ENCODE assay signal across 24 cellular contexts in genomic region chr12:45337835-45338234, GRCh38.
"Had no signal": no experiment of that assay in that cellular context is flagged by ENCODE, and none has a peak within 500 bp of the region (broad histone marks: within the 10 kb centered on the region; RNA-seq: fewer than 3 reads in every experiment).

No MANE protein-coding gene starts in this region.

- H3K36me3 ChIP-seq: lower lobe of right lung, right lobe of liver, tibial artery had no signal

- H3K4me1 ChIP-seq: lower lobe of right lung, right lobe of liver, upper lobe of right lung had no signal

- H3K27ac ChIP-seq: body of pancreas, lower lobe of right lung, right lobe of liver, tibial artery, upper lobe of right lung had no signal

- ATAC-seq: activated CD4-positive, alpha-beta T cell treated with anti-CD3 and anti-CD28 coated beads for 36 hours; activated naive CD4-positive, alpha-beta T cell treated with anti-CD3 and anti-CD28 coated beads, Interleukin-2, amount 50 U/mL, for 72 hours; activated T-cell treated with anti-CD3 and anti-CD28 coated beads, Interleukin-2, amount 50 U/mL, for 72 hours; lower lobe of right lung; natural killer cell; right lobe of liver; stimulated activated memory B cell treated with anti-CD40 and anti-IgM and Interleukin-4, amounts not matched to agents 10 μg/mL and 1 μg/mL and 100 μg/mL, for 72 hours; stimulated activated naive CD8-positive, alpha-beta T cell treated with anti-CD3 and anti-CD28 coated beads, Interleukin-15, amount 100 ng/mL, for 72 hours; upper lobe of right lung had no signal

- H3K4me3 ChIP-seq: body of pancreas, lower lobe of right lung, right lobe of liver, tibial artery, upper lobe of right lung had no signal

- H3K27me3 ChIP-seq: body of pancreas, right lobe of liver, tibial artery, upper lobe of right lung had no signal

- H3K9me3 ChIP-seq: body of pancreas, lower lobe of right lung, right lobe of liver, tibial artery, upper lobe of right lung had no signal

- DNase-seq: activated CD4-positive, alpha-beta T cell treated with anti-CD3 and anti-CD28 coated beads for 36 hours; activated CD4-positive, CD25-positive, alpha-beta regulatory T cell; activated naive CD4-positive, alpha-beta T cell; activated T-cell treated with anti-CD3 and anti-CD28 coated beads for 4 hours; activated T-cell treated with anti-CD3 and anti-CD28 coated beads, Interleukin-2, amount 50 U/mL, for 72 hours; anterior cingulate cortex; body of pancreas; head of caudate nucleus; lower lobe of right lung; mesenchymal stem cell; natural killer cell; posterior cingulate gyrus; right lobe of liver; small intestine; stimulated activated CD4-positive, alpha-beta T cell treated with anti-CD3 and anti-CD28 coated beads, Interleukin-1b, Interleukin-23, amount 100 ng/mL, for 48 hours; stimulated activated CD4-positive, alpha-beta T cell treated with anti-CD3 and anti-CD28 coated beads, Interleukin-4, amount 100 ng/mL, for 4 hours; stimulated activated CD8-positive, alpha-beta memory T cell treated with anti-CD3 and anti-CD28 coated beads, Interleukin-4, amount 100 ng/mL, for 48 hours; stimulated activated naive CD8-positive, alpha-beta T cell treated with anti-CD3 and anti-CD28 coated beads, Interleukin-15, amount 100 ng/mL, for 72 hours; substantia nigra; tibial artery; upper lobe of right lung had no signal

- FAIRE-seq: endothelial cell of umbilical vein, small intestine had no signal
